Comparison of ENCODE assay signal across 12 cellular contexts in the genomic region with DNA sequence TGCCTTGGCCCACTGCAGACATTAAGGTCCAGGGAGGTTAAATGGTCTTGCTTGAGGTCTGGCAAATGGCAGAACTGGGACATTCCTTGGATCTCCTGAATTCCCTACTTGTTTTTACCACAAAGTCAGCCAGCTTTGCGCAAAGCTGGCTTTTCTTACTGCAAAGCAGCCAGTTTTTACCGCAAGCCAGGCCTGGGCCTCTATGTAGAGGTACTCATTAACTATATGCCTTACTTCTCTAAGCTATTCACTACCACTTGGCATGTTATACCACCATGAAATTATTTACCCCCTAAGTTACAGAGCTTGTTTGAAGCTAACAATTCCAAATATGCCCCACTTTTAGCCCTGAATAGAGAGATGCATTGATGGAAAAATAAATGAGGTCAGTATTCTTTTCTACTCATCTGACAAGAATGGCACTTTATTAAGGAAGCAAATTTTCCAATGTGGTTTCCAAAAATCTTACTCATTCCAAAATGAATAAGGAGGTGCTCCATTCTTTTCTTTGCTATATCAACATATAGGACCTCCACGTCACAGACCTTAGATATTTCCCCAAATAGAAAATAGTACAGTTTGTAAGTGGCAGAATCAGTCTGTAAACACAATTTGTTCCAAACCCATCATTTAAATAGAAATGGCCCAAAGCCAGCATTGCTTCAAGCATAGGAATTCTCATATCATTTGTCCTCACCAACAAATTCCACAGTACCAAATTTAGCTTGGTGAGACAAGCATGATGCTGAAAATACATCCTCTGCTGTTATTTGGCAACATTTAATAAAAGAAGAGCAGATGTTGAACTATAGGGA.
DNase-seq lines count a peak whose midpoint lies in the region; FAIRE-seq and TF ChIP-seq lines count a peak whose summit lies in the region.
"Had no signal": no experiment of that assay in that cellular context is flagged by ENCODE, and none has a peak within 500 bp of the region (broad histone marks: within the 10 kb centered on the region; RNA-seq: fewer than 3 reads in every experiment).

No MANE protein-coding gene starts in this region.

- H4K20me1 ChIP-seq in astrocyte (ENCODE audit: insufficient read depth, low read length) = no peaks in the 10 kb centered on the region

- FAIRE-seq in astrocyte (lab: Jason Lieb, UNC) = peak; percentile 93

- H3K36me3 ChIP-seq in astrocyte (ENCODE audit: insufficient read depth, low read length) (no peaks in the 10 kb centered on the region), right atrium auricular region (no peaks in the 10 kb centered on the region)

- peaks cover 21% of the 10 kb centered on the region for H3K4me1 Mint-ChIP-seq in astrocyte (ENCODE audit: low read depth, unreplicated experiment)
- H3K4me1 Mint-ChIP-seq: activated T-helper 17 cell treated with anti-CD3 and anti-CD28 coated beads, Interleukin-2, amount 50 U/mL, for 72 hours had no signal

- H3K9me3 ChIP-seq in astrocyte (ENCODE audit: insufficient read depth, low read depth, low read length) (no peaks in the 10 kb centered on the region), right atrium auricular region (peaks cover 0 to 16% of the 10 kb centered on the region in 2 donors)

- peak overlapping the region; percentile 45 for H3K9ac ChIP-seq in astrocyte (ENCODE audit: low read length)

- peak; percentile 32 for DNase-seq in H4 (ENCODE audit: low spot score)
- peak; percentile 99 for DNase-seq in astrocyte (ENCODE audit: low read depth)
- no peak for DNase-seq in right atrium auricular region (ENCODE audit: low spot score)
- peak; percentile 76 for DNase-seq in stromal cell of bone marrow (ENCODE audit: low read depth)
- no peak for DNase-seq in nucleus accumbens (lab: John Stamatoyannopoulos, UW)
- DNase-seq in cerebellar nuclear complex (lab: John Stamatoyannopoulos, UW) = no peak
- DNase-seq in SIG-M5 treated with dmso at 0.1 percent for 504 hours (lab: John Stamatoyannopoulos, UW; ENCODE audit: unreplicated experiment) = no peak
- DNase-seq in DMS79 treated with DMSO at 0.1 percent for 48 hours (lab: John Stamatoyannopoulos, UW) = no peak
- DNase-seq: dorsolateral prefrontal cortex, GOT3, occipital lobe had no signal

- H3K4me3 ChIP-seq in astrocyte (ENCODE audit: insufficient read depth, low read depth, low read length) = no peak overlapping the region
- no peak overlapping the region for H3K4me3 ChIP-seq in right atrium auricular region
- H3K4me3 ChIP-seq: dorsolateral prefrontal cortex had no signal

- no peaks in the 10 kb centered on the region for H3K27me3 Mint-ChIP-seq in astrocyte (ENCODE audit: low read depth, unreplicated experiment)

- H3K4me3 Mint-ChIP-seq in astrocyte (ENCODE audit: unreplicated experiment) = no peak overlapping the region
- H3K4me3 Mint-ChIP-seq: activated T-helper 17 cell treated with anti-CD3 and anti-CD28 coated beads, Interleukin-2, amount 50 U/mL, for 72 hours had no signal

- peak overlapping the region; percentile 90 for H3K27ac Mint-ChIP-seq in astrocyte (ENCODE audit: unreplicated experiment)
- H3K27ac Mint-ChIP-seq: activated T-helper 17 cell treated with anti-CD3 and anti-CD28 coated beads, Interleukin-2, amount 50 U/mL, for 72 hours had no signal

- TF ChIP-seq CTCF in astrocyte (IDR thresholded peaks at IDR 0.05; ENCODE audit: insufficient read depth, low read depth, low read length) (no peak), right atrium auricular region (IDR thresholded peaks at IDR 0.05) (no peak)

- H2AFZ ChIP-seq in astrocyte (ENCODE audit: low read depth, low read length) = no peak overlapping the region

- peaks cover 2% of the 10 kb centered on the region for H3K9me3 Mint-ChIP-seq in astrocyte (ENCODE audit: unreplicated experiment)
- H3K9me3 Mint-ChIP-seq: activated T-helper 17 cell treated with anti-CD3 and anti-CD28 coated beads, Interleukin-2, amount 50 U/mL, for 72 hours had no signal

- H3K4me1 ChIP-seq in astrocyte (ENCODE audit: insufficient read depth, low read length) (peaks cover 11% of the 10 kb centered on the region), right atrium auricular region (peaks cover 0 to 12% of the 10 kb centered on the region in 2 donors)

- H3K27me3 ChIP-seq in astrocyte (ENCODE audit: insufficient read depth, low read length) (no peaks in the 10 kb centered on the region), right atrium auricular region (no peaks in the 10 kb centered on the region)
- H3K27me3 ChIP-seq: dorsolateral prefrontal cortex had no signal

- peak overlapping the region; percentile 85 for H3K27ac ChIP-seq in astrocyte (ENCODE audit: low read depth, low read length)
- peak overlapping the region; percentile 40 to 87 for H3K27ac ChIP-seq in right atrium auricular region

- H3K36me3 Mint-ChIP-seq in astrocyte (ENCODE audit: low read depth, unreplicated experiment) = no peaks in the 10 kb centered on the region

- H3K4me2 ChIP-seq in astrocyte (ENCODE audit: low read length) = peak overlapping the region; percentile 40

- no peaks in the 10 kb centered on the region for H3K79me2 ChIP-seq in astrocyte (ENCODE audit: insufficient read depth, low read length)

Comparison
In these comparisons a context has a peak if more than half of its experiments do, and no peak if none do; other contexts are left out.
1. DNase-seq: peak in H4 (single experiment), astrocyte (single experiment) and stromal cell of bone marrow (single experiment); none in right atrium auricular region (single experiment), nucleus accumbens (0 of 56), cerebellar nuclear complex (0 of 2), SIG-M5 treated with dmso at 0.1 percent for 504 hours (single experiment) and DMS79 treated with DMSO at 0.1 percent for 48 hours (single experiment).